ENCODE assay signal across 1 cellular context in genomic region chr11:126211236-126212088, GRCh38.
TF ChIP-seq lines count a peak whose summit lies in the region.

FAM118B (plus strand) TSS chr11:126211782; CDS start chr11:126235002, 23,220 bp downstream.
RPUSD4 (minus strand) TSS chr11:126211650; CDS start chr11:126211638, 12 bp downstream.

TF ChIP-seq in HepG2, 621 proteins besides CTCF, POLR2A, EP300 and RAD21 (continued from another document and continues in another):
- no peak for TF ChIP-seq SOX6 (IDR thresholded peaks at IDR 0.05)
- peak; percentile 78 for TF ChIP-seq SOX6 (CRISPR knock-in tag; IDR thresholded peaks at IDR 0.05)
- no peak for TF ChIP-seq THAP8 (CRISPR knock-in tag; IDR thresholded peaks at IDR 0.05; ENCODE audit: borderline replicate concordance)
- TF ChIP-seq RXRA (CRISPR knock-in tag; IDR thresholded peaks at IDR 0.05), result peak; percentile 45; the same call in 1 of the 2 replicates
- TF ChIP-seq ZNF510 (CRISPR knock-in tag; IDR thresholded peaks at IDR 0.05; ENCODE audit: low read depth), result peak; percentile 93
- no peak for TF ChIP-seq ZSCAN20 (CRISPR knock-in tag; IDR thresholded peaks at IDR 0.05; ENCODE audit: borderline replicate concordance)
- TF ChIP-seq TARDBP (CRISPR knock-in tag; IDR thresholded peaks at IDR 0.05), result no peak
- TF ChIP-seq HNF4G (IDR thresholded peaks at IDR 0.05; ENCODE audit: borderline replicate concordance, low read depth, low read length), result no peak
- TF ChIP-seq HNF4G (CRISPR knock-in tag; IDR thresholded peaks at IDR 0.05; ENCODE audit: borderline replicate concordance, low read depth), result no peak
- TF ChIP-seq TBP (CRISPR knock-in tag; IDR thresholded peaks at IDR 0.05), result no peak
- TF ChIP-seq ZNF451 (CRISPR knock-in tag; IDR thresholded peaks at IDR 0.05), result peak; percentile 43
- peak; percentile 22; the same call in 1 of the 2 replicates for TF ChIP-seq ZNF563 (CRISPR knock-in tag; IDR thresholded peaks at IDR 0.05)
- TF ChIP-seq ZNF691 (CRISPR knock-in tag; IDR thresholded peaks at IDR 0.05; ENCODE audit: borderline replicate concordance, low read depth), result peak; percentile 50; the same call in 1 of the 2 replicates
- no peak for TF ChIP-seq MED8 (CRISPR knock-in tag; IDR thresholded peaks at IDR 0.05; ENCODE audit: insufficient replicate concordance)
- TF ChIP-seq ZNF326 (CRISPR knock-in tag; IDR thresholded peaks at IDR 0.05; ENCODE audit: borderline replicate concordance), result no peak
- TF ChIP-seq ZNF652 (CRISPR knock-in tag; IDR thresholded peaks at IDR 0.05; ENCODE audit: borderline replicate concordance, low read depth), result no peak
- peak; percentile 40; the same call in 1 of the 2 replicates for TF ChIP-seq ZNF264 (CRISPR knock-in tag; IDR thresholded peaks at IDR 0.05)
- no peak for TF ChIP-seq ZNF614 (CRISPR knock-in tag; IDR thresholded peaks at IDR 0.05; ENCODE audit: borderline replicate concordance)
- no peak for TF ChIP-seq ZNF597 (CRISPR knock-in tag; IDR thresholded peaks at IDR 0.05)
- no peak for TF ChIP-seq ZNF512 (CRISPR knock-in tag; IDR thresholded peaks at IDR 0.05)
- no peak for TF ChIP-seq ZNF17 (CRISPR knock-in tag; IDR thresholded peaks at IDR 0.05)
- no peak for TF ChIP-seq GPN1 (CRISPR knock-in tag; IDR thresholded peaks at IDR 0.05; ENCODE audit: borderline replicate concordance)
- TF ChIP-seq ZNF83 (CRISPR knock-in tag; IDR thresholded peaks at IDR 0.05; ENCODE audit: borderline replicate concordance), result no peak
- no peak for TF ChIP-seq MAFG (CRISPR knock-in tag; IDR thresholded peaks at IDR 0.05)
- peak; percentile 62 for TF ChIP-seq NFYB (CRISPR knock-in tag; IDR thresholded peaks at IDR 0.05)
- no peak for TF ChIP-seq ZNF616 (CRISPR knock-in tag; IDR thresholded peaks at IDR 0.05; ENCODE audit: low read depth)
- TF ChIP-seq ZNF225 (CRISPR knock-in tag; IDR thresholded peaks at IDR 0.05), result no peak; the same call in 1 of the 2 replicates
- no peak for TF ChIP-seq REPIN1 (CRISPR knock-in tag; IDR thresholded peaks at IDR 0.05; ENCODE audit: borderline replicate concordance, low read depth)
- 0 out of 2 replicates have a peak, but pooled peaks have one; percentile 52 for TF ChIP-seq IRF1 (CRISPR knock-in tag; IDR thresholded peaks at IDR 0.05; ENCODE audit: low read depth)
- TF ChIP-seq ZNF335 (CRISPR knock-in tag; IDR thresholded peaks at IDR 0.05), result peak; percentile 40; the same call in 1 of the 2 replicates
- no peak for TF ChIP-seq ZNF678 (CRISPR knock-in tag; IDR thresholded peaks at IDR 0.05)
- no peak for TF ChIP-seq ATAD3A (CRISPR knock-in tag; IDR thresholded peaks at IDR 0.05)
- peak; percentile 88 for TF ChIP-seq SNAI1 (CRISPR knock-in tag; IDR thresholded peaks at IDR 0.05; ENCODE audit: borderline replicate concordance)
- TF ChIP-seq AGO1 (IDR thresholded peaks at IDR 0.05; ENCODE audit: low read depth, low read length, poor library complexity, severe bottlenecking), result no peak
- peak; percentile 86; the same call in 1 of the 2 replicates for TF ChIP-seq HINFP (CRISPR knock-in tag; IDR thresholded peaks at IDR 0.05; ENCODE audit: low read depth)
- no peak for TF ChIP-seq CEBPZ (IDR thresholded peaks at IDR 0.05; ENCODE audit: low read length)
- no peak for TF ChIP-seq DBP (CRISPR knock-in tag; IDR thresholded peaks at IDR 0.05; ENCODE audit: not compliant biosample characterization)
- peak; percentile 59; the same call in 1 of the 2 replicates for TF ChIP-seq ZNF761 (CRISPR knock-in tag; conservative IDR thresholded peaks at IDR 0.05)
- peak; percentile 55; the same call in 1 of the 2 replicates for TF ChIP-seq ATF2 (CRISPR knock-in tag; IDR thresholded peaks at IDR 0.05)
- no peak for TF ChIP-seq TAF15 (IDR thresholded peaks at IDR 0.05; ENCODE audit: low read depth, low read length, poor library complexity, severe bottlenecking)
- peak; percentile 92 for TF ChIP-seq THAP9 (CRISPR knock-in tag; IDR thresholded peaks at IDR 0.05; ENCODE audit: borderline replicate concordance)
- peak; percentile 75; the same call in 1 of the 2 replicates for TF ChIP-seq STAT6 (CRISPR knock-in tag; IDR thresholded peaks at IDR 0.05; ENCODE audit: borderline replicate concordance)
- peak; percentile 61; the same call in 1 of the 2 replicates for TF ChIP-seq NRL (CRISPR knock-in tag; IDR thresholded peaks at IDR 0.05; ENCODE audit: borderline replicate concordance)
- TF ChIP-seq RFXANK (CRISPR knock-in tag; IDR thresholded peaks at IDR 0.05), result no peak
- 0 out of 2 replicates have a peak, but pooled peaks have one; percentile 58 for TF ChIP-seq NFKB2 (CRISPR knock-in tag; IDR thresholded peaks at IDR 0.05; ENCODE audit: borderline replicate concordance)
- TF ChIP-seq CHCHD3 (CRISPR knock-in tag; IDR thresholded peaks at IDR 0.05), result no peak
- TF ChIP-seq ZNF891 (CRISPR knock-in tag; IDR thresholded peaks at IDR 0.05), result peak; percentile 70; the same call in 1 of the 2 replicates
